9 cellular contexts compared by ENCODE assay signal in genomic region chr12:102816816-102817434, GRCh38.
DNase-seq lines count a peak whose midpoint lies in the region; ATAC-seq and TF ChIP-seq lines count a peak whose summit lies in the region.
"Had no signal": no experiment of that assay in that cellular context is flagged by ENCODE, and none has a peak within 500 bp of the region (broad histone marks: within the 10 kb centered on the region; RNA-seq: fewer than 3 reads in every experiment).

No MANE protein-coding gene starts in this region.

- H3K4me3 Mint-ChIP-seq in activated T-helper 1 cell treated with anti-CD3 and anti-CD28 coated beads, Interleukin-12 subunit alpha, Interleukin-12 subunit beta, Interleukin-2, Interleukin-4 antibody, amounts not matched to agents 30 ng/mL and 10 ng/mL and 1 ng/mL, durations not matched to agents 14 hours and 24 hours and 36 hours, result no peak overlapping the region

- no peaks in the 10 kb centered on the region for H3K36me3 Mint-ChIP-seq in activated T-helper 1 cell treated with anti-CD3 and anti-CD28 coated beads, Interleukin-12 subunit alpha, Interleukin-12 subunit beta, Interleukin-2, Interleukin-4 antibody, amounts not matched to agents 30 ng/mL and 10 ng/mL and 1 ng/mL, durations not matched to agents 14 hours and 24 hours and 36 hours (ENCODE audit: low read depth)

- TF ChIP-seq POLR2A in esophagus muscularis mucosa (IDR thresholded peaks at IDR 0.05; ENCODE audit: low read depth) (no peak), lower leg skin (IDR thresholded peaks at IDR 0.05) (no peak)

- no peak overlapping the region for H3K4me2 ChIP-seq in OCI-LY1 (ENCODE audit: low read length)

- H3K9me3 ChIP-seq in OCI-LY1 (ENCODE audit: low read length), result no peaks in the 10 kb centered on the region
- no peaks in the 10 kb centered on the region for H3K9me3 ChIP-seq in esophagus muscularis mucosa
- H3K9me3 ChIP-seq: SJSA1 had no signal

- intact Hi-C loops in esophagus muscularis mucosa (cut with DNase I) (no loop called here), lower leg skin (cut with DNase I; ENCODE audit: low total_unique reads) (no loop called here)
- intact Hi-C loops in activated T-helper 1 cell treated with anti-CD3 and anti-CD28 coated beads, Interleukin-12 subunit alpha, Interleukin-12 subunit beta, Interleukin-2, Interleukin-4 antibody, amounts not matched to agents 30 ng/mL and 10 ng/mL and 1 ng/mL, durations not matched to agents 14 hours and 24 hours and 36 hours (cut with micrococcal nuclease), result loop anchor here (1.0 to 2.0 kb wide), 2 partner anchors 878 to 900 kb away; no protein-coding TSS in a partner anchor

- no peaks in the 10 kb centered on the region for H3F3A ChIP-seq in OCI-LY1 (ENCODE audit: insufficient read depth, low read length)

- no peaks in the 10 kb centered on the region for H3K4me1 Mint-ChIP-seq in activated T-helper 1 cell treated with anti-CD3 and anti-CD28 coated beads, Interleukin-12 subunit alpha, Interleukin-12 subunit beta, Interleukin-2, Interleukin-4 antibody, amounts not matched to agents 30 ng/mL and 10 ng/mL and 1 ng/mL, durations not matched to agents 14 hours and 24 hours and 36 hours (ENCODE audit: low read depth)

- DNase-seq in Daoy (ENCODE audit: low read depth), result peak; percentile 15
- no peak for DNase-seq in esophagus muscularis mucosa (ENCODE audit: extremely low spot score)
- no peak for DNase-seq in retinal pigment epithelial cell (ENCODE audit: low read depth)
- no peak for DNase-seq in lower leg skin (ENCODE audit: low spot score in 2 of 2)
- no peak for DNase-seq in activated T-helper 1 cell treated with anti-CD3 and anti-CD28 coated beads, Interleukin-12 subunit alpha, Interleukin-12 subunit beta, Interleukin-2, Interleukin-4 antibody, amounts not matched to agents 30 ng/mL and 10 ng/mL and 1 ng/mL, durations not matched to agents 14 hours and 24 hours and 36 hours (ENCODE audit: low spot score)

- H3K4me1 ChIP-seq in OCI-LY1 (ENCODE audit: insufficient read depth, low read length, severe bottlenecking), result no peaks in the 10 kb centered on the region
- no peaks in the 10 kb centered on the region for H3K4me1 ChIP-seq in esophagus muscularis mucosa
- H3K4me1 ChIP-seq: SJSA1 had no signal

- H3K4me3 ChIP-seq in OCI-LY1 (ENCODE audit: low read depth, low read length, poor library complexity, severe bottlenecking), result no peak overlapping the region
- no peak overlapping the region for H3K4me3 ChIP-seq in esophagus muscularis mucosa
- H3K4me3 ChIP-seq in retinal pigment epithelial cell (ENCODE audit: low read length), result no peak overlapping the region
- no peak overlapping the region for H3K4me3 ChIP-seq in lower leg skin (ENCODE audit: low read depth, poor library complexity, severe bottlenecking)
- H3K4me3 ChIP-seq: SJSA1 had no signal

- H3K27me3 Mint-ChIP-seq in activated T-helper 1 cell treated with anti-CD3 and anti-CD28 coated beads, Interleukin-12 subunit alpha, Interleukin-12 subunit beta, Interleukin-2, Interleukin-4 antibody, amounts not matched to agents 30 ng/mL and 10 ng/mL and 1 ng/mL, durations not matched to agents 14 hours and 24 hours and 36 hours (ENCODE audit: insufficient read depth), result peaks cover 3% of the 10 kb centered on the region

- ATAC-seq in HG02938 (IDR thresholded peaks at IDR 0.05; ENCODE audit: unreplicated experiment) (peak; percentile 73), GM21717 (IDR thresholded peaks at IDR 0.05; ENCODE audit: unreplicated experiment) (no peak)

- H4K20me1 ChIP-seq in OCI-LY1 (ENCODE audit: insufficient read depth, low read length), result no peaks in the 10 kb centered on the region

- no peak overlapping the region for H2AFZ ChIP-seq in OCI-LY1 (ENCODE audit: low read length)

- no peaks in the 10 kb centered on the region for H3K9me3 Mint-ChIP-seq in activated T-helper 1 cell treated with anti-CD3 and anti-CD28 coated beads, Interleukin-12 subunit alpha, Interleukin-12 subunit beta, Interleukin-2, Interleukin-4 antibody, amounts not matched to agents 30 ng/mL and 10 ng/mL and 1 ng/mL, durations not matched to agents 14 hours and 24 hours and 36 hours

- 14% methylated on average over 5 of the region's 5 CpGs for WGBS in esophagus muscularis mucosa
- WGBS in lower leg skin, 2 donors, result 10 to 13% methylated on average over 5 of the region's 5 CpGs

- H3K27ac ChIP-seq in OCI-LY1 (ENCODE audit: low read depth, low read length, poor library complexity, severe bottlenecking) (no peak overlapping the region), esophagus muscularis mucosa (replicated peaks in 1 of 4) (no peak overlapping the region)
- H3K27ac ChIP-seq: SJSA1 had no signal

- no peak overlapping the region for H3K9ac ChIP-seq in OCI-LY1 (ENCODE audit: low read length)

- no peaks in the 10 kb centered on the region for H3K9me2 ChIP-seq in OCI-LY1 (ENCODE audit: low read depth, low read length)

- no peak for TF ChIP-seq EP300 in esophagus muscularis mucosa (IDR thresholded peaks at IDR 0.05)

- H3K36me3 ChIP-seq in OCI-LY1 (ENCODE audit: insufficient read depth, low read length) (no peaks in the 10 kb centered on the region), esophagus muscularis mucosa (no peaks in the 10 kb centered on the region)
- H3K36me3 ChIP-seq: SJSA1 had no signal

- no peak overlapping the region for H3K27ac Mint-ChIP-seq in activated T-helper 1 cell treated with anti-CD3 and anti-CD28 coated beads, Interleukin-12 subunit alpha, Interleukin-12 subunit beta, Interleukin-2, Interleukin-4 antibody, amounts not matched to agents 30 ng/mL and 10 ng/mL and 1 ng/mL, durations not matched to agents 14 hours and 24 hours and 36 hours

- peak; percentile 66 for TF ChIP-seq CTCF in OCI-LY1 (IDR thresholded peaks at IDR 0.05; ENCODE audit: low read length)
- TF ChIP-seq CTCF in esophagus muscularis mucosa (IDR thresholded peaks at IDR 0.05), result peak; percentile 27 to 46 (median 35)
- TF ChIP-seq CTCF in retinal pigment epithelial cell (conservative IDR thresholded peaks at IDR 0.05; ENCODE audit: low read depth, low read length), result peak; percentile 85
- TF ChIP-seq CTCF in lower leg skin (IDR thresholded peaks at IDR 0.05), result no peak

- H3K79me2 ChIP-seq in OCI-LY1 (ENCODE audit: insufficient read depth, low read length), result no peaks in the 10 kb centered on the region

- H3K27me3 ChIP-seq in OCI-LY1 (ENCODE audit: insufficient read depth, low read length) (no peaks in the 10 kb centered on the region), esophagus muscularis mucosa (peaks cover 0 to 6% (median 0%) of the 10 kb centered on the region in 4 donors)
- H3K27me3 ChIP-seq: SJSA1 had no signal

Comparison
In these comparisons a context has a peak if more than half of its experiments do, and no peak if none do; other contexts are left out.
1. CTCF ChIP-seq: peak in OCI-LY1 (single experiment), esophagus muscularis mucosa (3 of 3) and retinal pigment epithelial cell (single experiment); none in lower leg skin (0 of 3).